Comparison of ENCODE assay signal across 23 cellular contexts in genomic region chr14:79598339-79598738, GRCh38.
DNase-seq lines count a peak whose midpoint lies in the region; ATAC-seq, FAIRE-seq and TF ChIP-seq lines count a peak whose summit lies in the region.
"Had no signal": no experiment of that assay in that cellular context is flagged by ENCODE, and none has a peak within 500 bp of the region (broad histone marks: within the 10 kb centered on the region; RNA-seq: fewer than 3 reads in every experiment).

No MANE protein-coding gene starts in this region.

- H2AFZ ChIP-seq in GM23248 = no peak overlapping the region
- no peak overlapping the region for H2AFZ ChIP-seq in astrocyte (ENCODE audit: low read depth, low read length)
- H2AFZ ChIP-seq in smooth muscle cell (ENCODE audit: low read depth) = no peak overlapping the region

- peak overlapping the region; percentile 80 for H3K27ac Mint-ChIP-seq in astrocyte (ENCODE audit: unreplicated experiment)
- H3K27ac Mint-ChIP-seq: activated naive CD8-positive, alpha-beta T cell treated with anti-CD3 and anti-CD28 coated beads, Interleukin-2, amount 50 U/mL, for 24 hours; CD4-positive, CD25-positive, alpha-beta regulatory T cell; stimulated activated effector memory CD8-positive, alpha-beta T cell treated with anti-CD3 and anti-CD28 coated beads, Interleukin-12 subunit alpha, Interleukin-12 subunit beta, amount 100 ng/mL, for 72 hours had no signal

- in situ Hi-C loops in GM23248 (cut with MboI) = no loop called here

- TF ChIP-seq CTCF in astrocyte (IDR thresholded peaks at IDR 0.05; ENCODE audit: insufficient read depth, low read depth, low read length) = no peak
- no peak for TF ChIP-seq CTCF in fibroblast of villous mesenchyme (IDR thresholded peaks at IDR 0.05; ENCODE audit: insufficient read depth, low read depth, low read length)
- no peak for TF ChIP-seq CTCF in smooth muscle cell (IDR thresholded peaks at IDR 0.05; ENCODE audit: borderline replicate concordance, insufficient read depth, poor library complexity, severe bottlenecking)
- TF ChIP-seq CTCF in left ventricle myocardium inferior (IDR thresholded peaks at IDR 0.05; ENCODE audit: borderline replicate concordance) = no peak

- H3K9me2 ChIP-seq in GM23248 (ENCODE audit: insufficient read depth) = no peaks in the 10 kb centered on the region

- ATAC-seq in HG03135 (IDR thresholded peaks at IDR 0.05; ENCODE audit: unreplicated experiment) = no peak
- ATAC-seq: activated naive CD8-positive, alpha-beta T cell treated with anti-CD3 and anti-CD28 coated beads, Interleukin-2, amount 50 U/mL, for 24 hours; esophagus mucosa; left cardiac atrium; Panc1; stimulated activated effector memory CD8-positive, alpha-beta T cell treated with anti-CD3 and anti-CD28 coated beads, Interleukin-12 subunit alpha, Interleukin-12 subunit beta, amount 100 ng/mL, for 72 hours had no signal

- H3K27me3 ChIP-seq in GM23248 (replicated peaks; ENCODE audit: insufficient read depth) (no peaks in the 10 kb centered on the region), astrocyte (ENCODE audit: insufficient read depth, low read length) (no peaks in the 10 kb centered on the region), smooth muscle cell (ENCODE audit: low read depth) (peaks cover 9% of the 10 kb centered on the region), left ventricle myocardium inferior (ENCODE audit: low read depth) (no peaks in the 10 kb centered on the region)
- H3K27me3 ChIP-seq: suprapubic skin had no signal

- DNase-seq in GM23248 (peak; percentile 40), astrocyte (ENCODE audit: low read depth) (peak; percentile 89), fibroblast of villous mesenchyme (ENCODE audit: low read depth) (peak; percentile 70), smooth muscle cell (lab: John Stamatoyannopoulos, UW; ENCODE audit: unreplicated experiment) (no peak), RCC 7860 (ENCODE audit: low spot score) (no peak), left ventricle myocardium inferior (no peak)
- no peak for DNase-seq in activated CD4-positive, CD25-positive, alpha-beta regulatory T cell (lab: John Stamatoyannopoulos, UW)
- DNase-seq: activated CD4-positive, CD25-positive, alpha-beta regulatory T cell treated with anti-CD3 and anti-CD28 coated beads, Interleukin-2, amount 50 U/mL, for 72 hours; activated gamma-delta T cell; activated naive CD8-positive, alpha-beta T cell treated with anti-CD3 and anti-CD28 coated beads, Interleukin-2, amount 50 U/mL, for 24 hours; CD4-positive, CD25-positive, alpha-beta regulatory T cell; left cardiac atrium; mesendoderm; NCI-H510A treated with DMSO at 0.1 percent for 48 hours; SIG-M5 had no signal

- H3F3A ChIP-seq in GM23248 (ENCODE audit: insufficient read depth) (no peaks in the 10 kb centered on the region), smooth muscle cell (ENCODE audit: low read depth) (no peaks in the 10 kb centered on the region)

- H4K20me1 ChIP-seq in GM23248 (ENCODE audit: insufficient read depth) (no peaks in the 10 kb centered on the region), astrocyte (ENCODE audit: insufficient read depth, low read length) (no peaks in the 10 kb centered on the region), smooth muscle cell (ENCODE audit: low read depth) (no peaks in the 10 kb centered on the region)

- intact Hi-C loops in left ventricle myocardium inferior (cut with micrococcal nuclease) = no loop called here

- H3K79me2 ChIP-seq in GM23248 (ENCODE audit: insufficient read depth) (no peaks in the 10 kb centered on the region), astrocyte (ENCODE audit: insufficient read depth, low read length) (no peaks in the 10 kb centered on the region), smooth muscle cell (ENCODE audit: low read depth) (no peaks in the 10 kb centered on the region)

- H3K9me3 Mint-ChIP-seq in astrocyte (ENCODE audit: unreplicated experiment) = peaks cover 4% of the 10 kb centered on the region
- H3K9me3 Mint-ChIP-seq: activated naive CD8-positive, alpha-beta T cell treated with anti-CD3 and anti-CD28 coated beads, Interleukin-2, amount 50 U/mL, for 24 hours had no signal

- no peak overlapping the region for H3K27ac ChIP-seq in GM23248
- peak overlapping the region; percentile 69 for H3K27ac ChIP-seq in astrocyte (ENCODE audit: low read depth, low read length)
- peak overlapping the region; percentile 76 for H3K27ac ChIP-seq in smooth muscle cell (ENCODE audit: low read depth)
- H3K27ac ChIP-seq in left ventricle myocardium inferior (replicated peaks) = no peak overlapping the region
- H3K27ac ChIP-seq: coronary artery, suprapubic skin had no signal

- FAIRE-seq in astrocyte (lab: Jason Lieb, UNC) (peak; percentile 70), RCC 7860 (lab: Jason Lieb, UNC) (no peak)
- FAIRE-seq: bronchial epithelial cell, D721Med had no signal

- H3K36me3 Mint-ChIP-seq in astrocyte (ENCODE audit: low read depth, unreplicated experiment) = peaks cover 1% of the 10 kb centered on the region
- H3K36me3 Mint-ChIP-seq: CD4-positive, CD25-positive, alpha-beta regulatory T cell; stimulated activated effector memory CD8-positive, alpha-beta T cell treated with anti-CD3 and anti-CD28 coated beads, Interleukin-12 subunit alpha, Interleukin-12 subunit beta, amount 100 ng/mL, for 72 hours had no signal

- 14% methylated on average over 2 of the region's 2 CpGs for WGBS in GM23248 (ENCODE audit: low coverage in 1 of 2, low lambda C conversion rate in 2 of 2, missing lambda C conversion rate in 2 of 2), 2 experiments
- WGBS in smooth muscle cell (ENCODE audit: low lambda C conversion rate) = 52% methylated on average over 2 of the region's 2 CpGs

- H3K4me3 ChIP-seq in GM23248 (no peak overlapping the region), astrocyte (ENCODE audit: insufficient read depth, low read depth, low read length) (no peak overlapping the region), fibroblast of villous mesenchyme (ENCODE audit: low read depth, low read length) (no peak overlapping the region), smooth muscle cell (no peak overlapping the region), left ventricle myocardium inferior (no peak overlapping the region)
- H3K4me3 ChIP-seq: coronary artery, suprapubic skin had no signal

- H3K27me3 Mint-ChIP-seq in astrocyte (ENCODE audit: low read depth, unreplicated experiment) = no peaks in the 10 kb centered on the region
- H3K27me3 Mint-ChIP-seq: activated naive CD8-positive, alpha-beta T cell treated with anti-CD3 and anti-CD28 coated beads, Interleukin-2, amount 50 U/mL, for 24 hours; CD4-positive, CD25-positive, alpha-beta regulatory T cell had no signal

- no peak overlapping the region for H3K4me3 Mint-ChIP-seq in astrocyte (ENCODE audit: unreplicated experiment)
- H3K4me3 Mint-ChIP-seq: activated naive CD8-positive, alpha-beta T cell treated with anti-CD3 and anti-CD28 coated beads, Interleukin-2, amount 50 U/mL, for 24 hours; CD4-positive, CD25-positive, alpha-beta regulatory T cell; stimulated activated effector memory CD8-positive, alpha-beta T cell treated with anti-CD3 and anti-CD28 coated beads, Interleukin-12 subunit alpha, Interleukin-12 subunit beta, amount 100 ng/mL, for 72 hours had no signal

- H3K4me1 ChIP-seq in GM23248 (ENCODE audit: insufficient read depth) = peaks cover 11% of the 10 kb centered on the region
- peaks cover 21% of the 10 kb centered on the region for H3K4me1 ChIP-seq in astrocyte (ENCODE audit: insufficient read depth, low read length)
- no peaks in the 10 kb centered on the region for H3K4me1 ChIP-seq in smooth muscle cell (ENCODE audit: low read depth)
- H3K4me1 ChIP-seq in left ventricle myocardium inferior = no peaks in the 10 kb centered on the region

- H3K9me3 ChIP-seq in GM23248 (ENCODE audit: low read depth) = no peaks in the 10 kb centered on the region
- H3K9me3 ChIP-seq in astrocyte (ENCODE audit: insufficient read depth, low read depth, low read length) = peaks cover 8% of the 10 kb centered on the region
- H3K9me3 ChIP-seq in smooth muscle cell (replicated peaks; ENCODE audit: low read depth) = no peaks in the 10 kb centered on the region
- H3K9me3 ChIP-seq in left ventricle myocardium inferior (replicated peaks) = peaks cover 3% of the 10 kb centered on the region
- H3K9me3 ChIP-seq: suprapubic skin had no signal

- H3K36me3 ChIP-seq in GM23248 (ENCODE audit: low read depth) = no peaks in the 10 kb centered on the region
- no peaks in the 10 kb centered on the region for H3K36me3 ChIP-seq in astrocyte (ENCODE audit: insufficient read depth, low read length)
- H3K36me3 ChIP-seq in smooth muscle cell (ENCODE audit: low read depth) = no peaks in the 10 kb centered on the region
- H3K36me3 ChIP-seq in left ventricle myocardium inferior = no peaks in the 10 kb centered on the region
- H3K36me3 ChIP-seq: suprapubic skin had no signal

- peaks cover 38% of the 10 kb centered on the region for H3K4me1 Mint-ChIP-seq in astrocyte (ENCODE audit: low read depth, unreplicated experiment)
- H3K4me1 Mint-ChIP-seq: activated naive CD8-positive, alpha-beta T cell treated with anti-CD3 and anti-CD28 coated beads, Interleukin-2, amount 50 U/mL, for 24 hours; CD4-positive, CD25-positive, alpha-beta regulatory T cell; stimulated activated effector memory CD8-positive, alpha-beta T cell treated with anti-CD3 and anti-CD28 coated beads, Interleukin-12 subunit alpha, Interleukin-12 subunit beta, amount 100 ng/mL, for 72 hours had no signal

- H3K4me2 ChIP-seq in GM23248 (ENCODE audit: unreplicated experiment) (no peak overlapping the region), astrocyte (ENCODE audit: low read length) (peak overlapping the region; percentile 65), smooth muscle cell (peak overlapping the region; percentile 59)

- no peak overlapping the region for H3K9ac ChIP-seq in GM23248
- peak overlapping the region; percentile 19 for H3K9ac ChIP-seq in astrocyte (ENCODE audit: low read length)
- no peak overlapping the region for H3K9ac ChIP-seq in smooth muscle cell (ENCODE audit: low read depth)

Comparison
In these comparisons a context has a peak if more than half of its experiments do, and no peak if none do; other contexts are left out.
1. DNase-seq: peak in GM23248 (single experiment), astrocyte (single experiment) and fibroblast of villous mesenchyme (single experiment); none in smooth muscle cell (single experiment), RCC 7860 (single experiment), activated CD4-positive, CD25-positive, alpha-beta regulatory T cell (0 of 4) and left ventricle myocardium inferior (single experiment).
2. H3K27ac ChIP-seq: peak in astrocyte (single experiment) and smooth muscle cell (single experiment); none in GM23248 (single experiment) and left ventricle myocardium inferior (single experiment).